ENCODE assay signal across 1 cellular context in the genomic region with DNA sequence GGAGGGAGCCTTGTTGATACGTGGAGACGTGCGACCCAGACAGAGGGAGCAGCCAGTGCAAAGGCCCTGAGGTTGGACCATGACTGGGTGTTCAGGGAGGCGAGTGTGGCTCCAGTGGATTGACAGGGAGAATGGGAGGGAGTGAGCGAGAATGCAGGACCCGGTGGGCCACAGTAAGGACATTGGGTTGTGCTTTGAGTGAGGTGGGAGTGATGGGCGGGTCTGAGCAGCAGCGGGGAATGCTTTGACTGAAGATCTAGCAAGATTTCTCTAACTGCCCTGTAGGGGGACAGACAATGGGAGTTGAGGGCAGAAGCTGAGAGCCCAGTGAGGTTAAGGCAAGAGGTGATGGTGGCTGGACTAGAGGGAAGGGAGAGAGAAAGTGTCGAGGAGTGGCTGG.
TF ChIP-seq lines count a peak whose summit lies in the region.

No MANE protein-coding gene starts in this region.

TF ChIP-seq in A549, 52 proteins besides CTCF, POLR2A, EP300 and RAD21 (continued from another document):
- TF ChIP-seq, protein P1, sequence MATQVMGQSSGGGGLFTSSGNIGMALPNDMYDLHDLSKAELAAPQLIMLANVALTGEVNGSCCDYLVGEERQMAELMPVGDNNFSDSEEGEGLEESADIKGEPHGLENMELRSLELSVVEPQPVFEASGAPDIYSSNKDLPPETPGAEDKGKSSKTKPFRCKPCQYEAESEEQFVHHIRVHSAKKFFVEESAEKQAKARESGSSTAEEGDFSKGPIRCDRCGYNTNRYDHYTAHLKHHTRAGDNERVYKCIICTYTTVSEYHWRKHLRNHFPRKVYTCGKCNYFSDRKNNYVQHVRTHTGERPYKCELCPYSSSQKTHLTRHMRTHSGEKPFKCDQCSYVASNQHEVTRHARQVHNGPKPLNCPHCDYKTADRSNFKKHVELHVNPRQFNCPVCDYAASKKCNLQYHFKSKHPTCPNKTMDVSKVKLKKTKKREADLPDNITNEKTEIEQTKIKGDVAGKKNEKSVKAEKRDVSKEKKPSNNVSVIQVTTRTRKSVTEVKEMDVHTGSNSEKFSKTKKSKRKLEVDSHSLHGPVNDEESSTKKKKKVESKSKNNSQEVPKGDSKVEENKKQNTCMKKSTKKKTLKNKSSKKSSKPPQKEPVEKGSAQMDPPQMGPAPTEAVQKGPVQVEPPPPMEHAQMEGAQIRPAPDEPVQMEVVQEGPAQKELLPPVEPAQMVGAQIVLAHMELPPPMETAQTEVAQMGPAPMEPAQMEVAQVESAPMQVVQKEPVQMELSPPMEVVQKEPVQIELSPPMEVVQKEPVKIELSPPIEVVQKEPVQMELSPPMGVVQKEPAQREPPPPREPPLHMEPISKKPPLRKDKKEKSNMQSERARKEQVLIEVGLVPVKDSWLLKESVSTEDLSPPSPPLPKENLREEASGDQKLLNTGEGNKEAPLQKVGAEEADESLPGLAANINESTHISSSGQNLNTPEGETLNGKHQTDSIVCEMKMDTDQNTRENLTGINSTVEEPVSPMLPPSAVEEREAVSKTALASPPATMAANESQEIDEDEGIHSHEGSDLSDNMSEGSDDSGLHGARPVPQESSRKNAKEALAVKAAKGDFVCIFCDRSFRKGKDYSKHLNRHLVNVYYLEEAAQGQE (IDR thresholded peaks at IDR 0.05) = no peak
- TF ChIP-seq, protein P2, sequence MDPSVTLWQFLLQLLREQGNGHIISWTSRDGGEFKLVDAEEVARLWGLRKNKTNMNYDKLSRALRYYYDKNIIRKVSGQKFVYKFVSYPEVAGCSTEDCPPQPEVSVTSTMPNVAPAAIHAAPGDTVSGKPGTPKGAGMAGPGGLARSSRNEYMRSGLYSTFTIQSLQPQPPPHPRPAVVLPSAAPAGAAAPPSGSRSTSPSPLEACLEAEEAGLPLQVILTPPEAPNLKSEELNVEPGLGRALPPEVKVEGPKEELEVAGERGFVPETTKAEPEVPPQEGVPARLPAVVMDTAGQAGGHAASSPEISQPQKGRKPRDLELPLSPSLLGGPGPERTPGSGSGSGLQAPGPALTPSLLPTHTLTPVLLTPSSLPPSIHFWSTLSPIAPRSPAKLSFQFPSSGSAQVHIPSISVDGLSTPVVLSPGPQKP (IDR thresholded peaks at IDR 0.05; ENCODE audit: low read depth, low read length) = no peak
